9 cellular contexts compared by ENCODE assay signal in the genomic region with DNA sequence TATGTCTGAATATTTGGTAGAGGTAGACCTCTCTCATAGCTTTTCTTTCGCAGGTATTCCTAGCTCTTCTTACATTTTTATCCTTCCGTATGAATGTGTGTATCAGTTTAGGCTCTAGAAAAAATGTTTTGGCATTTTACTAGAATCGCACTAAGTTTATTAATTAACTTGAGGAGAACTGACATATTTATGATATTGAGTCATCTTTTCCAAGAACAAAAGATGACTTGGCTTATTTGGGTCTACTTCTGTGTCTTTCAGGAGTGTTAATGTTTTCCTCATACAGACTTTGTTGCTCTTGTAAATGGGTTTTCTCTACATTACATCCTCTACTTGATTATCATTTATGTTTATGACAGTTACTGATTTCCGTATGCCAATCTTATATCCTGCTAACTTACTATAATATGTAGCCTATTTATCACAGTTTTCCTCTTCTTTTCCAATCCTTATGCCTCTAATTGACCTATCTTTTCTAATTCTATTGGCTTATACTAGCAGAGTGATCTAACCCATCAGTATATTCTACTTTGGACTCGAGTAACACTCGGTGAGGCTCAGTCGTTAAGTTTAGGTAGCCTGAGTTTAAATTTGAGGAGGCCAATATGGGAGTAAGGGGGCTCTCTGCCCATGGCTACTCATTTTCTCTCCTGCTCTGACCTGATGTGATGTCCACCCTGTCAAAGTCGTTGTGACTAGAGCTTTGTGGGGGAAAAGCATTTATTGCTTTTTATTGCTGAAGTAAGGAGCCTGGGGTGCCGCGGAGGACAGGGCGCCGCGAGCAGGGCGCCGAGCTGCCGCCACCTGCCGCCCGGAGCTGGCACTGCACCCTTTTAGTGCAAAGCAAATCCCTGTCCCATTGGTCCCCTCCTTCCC.
DNase-seq lines count a peak whose midpoint lies in the region; ATAC-seq, FAIRE-seq and TF ChIP-seq lines count a peak whose summit lies in the region.
"Had no signal": no experiment of that assay in that cellular context is flagged by ENCODE, and none has a peak within 500 bp of the region (broad histone marks: within the 10 kb centered on the region; RNA-seq: fewer than 3 reads in every experiment).

No MANE protein-coding gene starts in this region.

- no peak overlapping the region for H3K4me3 ChIP-seq in RWPE2 (ENCODE audit: severe bottlenecking)
- no peak overlapping the region for H3K4me3 ChIP-seq in fibroblast of pulmonary artery (replicated peaks; ENCODE audit: low read depth, low read length)
- H3K4me3 ChIP-seq in neuron (ENCODE audit: low read length) = no peak overlapping the region

- H3K4me1 ChIP-seq in RWPE2 (ENCODE audit: insufficient read depth, poor library complexity, severe bottlenecking) = peaks cover 17% of the 10 kb centered on the region
- no peaks in the 10 kb centered on the region for H3K4me1 ChIP-seq in neuron (ENCODE audit: insufficient read depth, low read length)

- no peak overlapping the region for H3K27ac ChIP-seq in RWPE2 (ENCODE audit: poor library complexity, severe bottlenecking)

- TF ChIP-seq CTCF in D721Med (IDR thresholded peaks at IDR 0.05; ENCODE audit: insufficient read depth, missing control alignments) (peak; percentile 92), RWPE2 (IDR thresholded peaks at IDR 0.05; ENCODE audit: poor library complexity, severe bottlenecking) (peak; percentile 98), fibroblast of pulmonary artery (IDR thresholded peaks at IDR 0.05; ENCODE audit: low read length, missing control alignments) (peak; percentile 76)

- H3K27me3 ChIP-seq in RWPE2 (ENCODE audit: insufficient read depth, poor library complexity, severe bottlenecking) (no peaks in the 10 kb centered on the region), neuron (ENCODE audit: insufficient read depth, low read length) (no peaks in the 10 kb centered on the region)

- ATAC-seq in RWPE2 (ENCODE audit: low read depth) = peak; percentile 81
- ATAC-seq in stimulated activated naive CD8-positive, alpha-beta T cell treated with anti-CD3 and anti-CD28 coated beads, Interleukin-15, amount 100 ng/mL, for 72 hours = peak; percentile 89
- ATAC-seq in GM19023 (IDR thresholded peaks at IDR 0.05; ENCODE audit: unreplicated experiment) = no peak

- H3K4me1 Mint-ChIP-seq in stimulated activated naive CD8-positive, alpha-beta T cell treated with anti-CD3 and anti-CD28 coated beads, Interleukin-15, amount 100 ng/mL, for 72 hours = peaks cover 10% of the 10 kb centered on the region

- H3K9me3 ChIP-seq in RWPE2 (ENCODE audit: severe bottlenecking) (no peaks in the 10 kb centered on the region), neuron (ENCODE audit: low read length) (no peaks in the 10 kb centered on the region)

- peaks cover 11% of the 10 kb centered on the region for H3K27me3 Mint-ChIP-seq in stimulated activated naive CD8-positive, alpha-beta T cell treated with anti-CD3 and anti-CD28 coated beads, Interleukin-15, amount 100 ng/mL, for 72 hours

- peak; percentile 80 for DNase-seq in D721Med (ENCODE audit: insufficient read length, low spot score)
- peak; percentile 82 for DNase-seq in KBM-7
- DNase-seq in RWPE2 (ENCODE audit: low spot score) = no peak
- DNase-seq in activated T-helper 1 cell treated with anti-CD3 and anti-CD28 coated beads, Interleukin-2, amount 50 U/mL, for 16 hours (ENCODE audit: low read depth in 1 of 2, low spot score in 1 of 2) = peak; percentile 60 to 62
- peak; percentile 78 for DNase-seq in fibroblast of pulmonary artery (ENCODE audit: low read depth)
- peak; percentile 72 to 73 for DNase-seq in stimulated activated naive CD8-positive, alpha-beta T cell treated with anti-CD3 and anti-CD28 coated beads, Interleukin-15, amount 100 ng/mL, for 72 hours

- FAIRE-seq in D721Med (lab: Jason Lieb, UNC) = no peak

- H3K27ac Mint-ChIP-seq in stimulated activated naive CD8-positive, alpha-beta T cell treated with anti-CD3 and anti-CD28 coated beads, Interleukin-15, amount 100 ng/mL, for 72 hours = no peak overlapping the region
- H3K27ac Mint-ChIP-seq: T-helper 1 cell treated with Interleukin-12 subunit alpha and Interleukin-12 subunit beta and Interleukin-4 antibody, amounts not matched to agents 30 μg/mL and 1 μg/mL, for 36 hours had no signal

- H3K4me3 Mint-ChIP-seq in stimulated activated naive CD8-positive, alpha-beta T cell treated with anti-CD3 and anti-CD28 coated beads, Interleukin-15, amount 100 ng/mL, for 72 hours = no peak overlapping the region
- H3K4me3 Mint-ChIP-seq: T-helper 1 cell treated with Interleukin-12 subunit alpha and Interleukin-12 subunit beta and Interleukin-4 antibody, amounts not matched to agents 30 μg/mL and 1 μg/mL, for 36 hours had no signal

- in situ Hi-C loops in KBM-7 (cut with MboI; ENCODE audit: low pct_unique_long_range_greater_than_20kb, low sequenced_read_pairs) = no loop called here

- no peaks in the 10 kb centered on the region for H3K36me3 ChIP-seq in RWPE2 (ENCODE audit: low read depth)
- H3K36me3 ChIP-seq in neuron (ENCODE audit: insufficient read depth, low read length) = no peaks in the 10 kb centered on the region

- peak overlapping the region; percentile 74 for H2AFZ ChIP-seq in neuron (ENCODE audit: low read depth, low read length)

- no peaks in the 10 kb centered on the region for H3K9me3 Mint-ChIP-seq in stimulated activated naive CD8-positive, alpha-beta T cell treated with anti-CD3 and anti-CD28 coated beads, Interleukin-15, amount 100 ng/mL, for 72 hours
- H3K9me3 Mint-ChIP-seq: T-helper 1 cell treated with Interleukin-12 subunit alpha and Interleukin-12 subunit beta and Interleukin-4 antibody, amounts not matched to agents 30 μg/mL and 1 μg/mL, for 36 hours had no signal
